22 cellular contexts compared by ENCODE assay signal in genomic region chr2:28424799-28425492, GRCh38. TPM values are rescaled to one million over a fixed set of nuclear protein-coding genes. Genes with fewer than 3 reads are reported as not detected.
DNase-seq lines count a peak whose midpoint lies in the region; ATAC-seq and TF ChIP-seq lines count a peak whose summit lies in the region.
"Had no signal": no experiment of that assay in that cellular context is flagged by ENCODE, and none has a peak within 500 bp of the region (broad histone marks: within the 10 kb centered on the region; RNA-seq: fewer than 3 reads in every experiment).

No MANE protein-coding gene starts in this region.

- H3K4me1 ChIP-seq in DND-41 (ENCODE audit: insufficient read depth, low read length), result peaks cover 32% of the 10 kb centered on the region
- no peaks in the 10 kb centered on the region for H3K4me1 ChIP-seq in colonic mucosa
- H3K4me1 ChIP-seq: gastrocnemius medialis had no signal

- peak; percentile 50 for DNase-seq in activated CD4-positive, alpha-beta T cell treated with anti-CD3 and anti-CD28 coated beads for 36 hours
- no peak for DNase-seq in activated CD4-positive, alpha-beta T cell treated with anti-CD3 and anti-CD28 coated beads, Interleukin-2, amount 50 U/mL, for 1 hour
- peak; percentile 61 for DNase-seq in DND-41
- no peak for DNase-seq in activated T-helper 2 cell treated with anti-CD3 and anti-CD28 coated beads, Interferon-gamma antibody, Interleukin-2, Interleukin-4, amounts not matched to agents 10 μg/mL and 5 μg/mL and 100 μg/mL, durations not matched to agents 14 hours and 24 hours and 36 hours (ENCODE audit: low spot score)
- no peak for DNase-seq in natural killer cell treated with Interleukin-12 subunit alpha and Interleukin-12 subunit beta and Interleukin-15 and Interleukin-18, amount 100 ng/mL, for 72 hours (ENCODE audit: low spot score)
- DNase-seq in colonic mucosa, result no peak
- no peak for DNase-seq in NCI-H146 treated with DMSO at 0.1 percent for 48 hours (lab: John Stamatoyannopoulos, UW; ENCODE audit: unreplicated experiment)
- DNase-seq: adrenal gland; DMS 273 treated with DMSO at 0.1 percent for 48 hours; gastrocnemius medialis; GOT3; kidney glomerular epithelial cell; mesenchymal stem cell; NCI-H1092; NCI-H2081; NCI-H510A treated with DMSO at 0.1 percent for 48 hours; stimulated activated CD4-positive, alpha-beta T cell treated with anti-CD3 and anti-CD28 coated beads, Interleukin-2, amount 100 ng/mL, for 24 hours had no signal

- TF ChIP-seq CTCF in DND-41 (IDR thresholded peaks at IDR 0.05; ENCODE audit: borderline replicate concordance, extremely low read depth, low read length, poor library complexity, severe bottlenecking), result no peak
- no peak for TF ChIP-seq CTCF in colonic mucosa (IDR thresholded peaks at IDR 0.05)

- peak overlapping the region; percentile 3 for H3K4me3 Mint-ChIP-seq in activated CD4-positive, alpha-beta T cell treated with anti-CD3 and anti-CD28 coated beads for 36 hours
- peak overlapping the region; percentile 24 for H3K4me3 Mint-ChIP-seq in activated T-helper 2 cell treated with anti-CD3 and anti-CD28 coated beads, Interferon-gamma antibody, Interleukin-2, Interleukin-4, amounts not matched to agents 10 μg/mL and 5 μg/mL and 100 μg/mL, durations not matched to agents 14 hours and 24 hours and 36 hours (ENCODE audit: low read depth)
- H3K4me3 Mint-ChIP-seq in natural killer cell treated with Interleukin-12 subunit alpha and Interleukin-12 subunit beta and Interleukin-15 and Interleukin-18, amount 100 ng/mL, for 72 hours, result peak overlapping the region; percentile 84
- H3K4me3 Mint-ChIP-seq: nephron had no signal

- intact Hi-C loops in activated CD4-positive, alpha-beta T cell treated with anti-CD3 and anti-CD28 coated beads for 36 hours (cut with DNase I, micrococcal nuclease), result loop anchor here (1.0 to 2.0 kb wide), 3 partner anchors 14 to 24 kb away; no protein-coding TSS in a partner anchor
- intact Hi-C loops in activated T-helper 2 cell treated with anti-CD3 and anti-CD28 coated beads, Interferon-gamma antibody, Interleukin-2, Interleukin-4, amounts not matched to agents 10 μg/mL and 5 μg/mL and 100 μg/mL, durations not matched to agents 14 hours and 24 hours and 36 hours (cut with micrococcal nuclease), result loop anchor here (1.0 to 2.0 kb wide), 4 partner anchors 15 to 40 kb away; no protein-coding TSS in a partner anchor
- intact Hi-C loops in colonic mucosa (cut with DNase I), result no loop called here

- peak overlapping the region; percentile 44 for H3K4me2 ChIP-seq in DND-41 (ENCODE audit: insufficient read depth, low read length)
- H3K4me2 ChIP-seq: KMS-11 had no signal

- peak overlapping the region; percentile 90 for H3K27ac Mint-ChIP-seq in activated CD4-positive, alpha-beta T cell treated with anti-CD3 and anti-CD28 coated beads for 36 hours
- peak overlapping the region; percentile 74 for H3K27ac Mint-ChIP-seq in activated T-helper 2 cell treated with anti-CD3 and anti-CD28 coated beads, Interferon-gamma antibody, Interleukin-2, Interleukin-4, amounts not matched to agents 10 μg/mL and 5 μg/mL and 100 μg/mL, durations not matched to agents 14 hours and 24 hours and 36 hours
- peak overlapping the region; percentile 86 to 97 for H3K27ac Mint-ChIP-seq in natural killer cell treated with Interleukin-12 subunit alpha and Interleukin-12 subunit beta and Interleukin-15 and Interleukin-18, amount 100 ng/mL, for 72 hours

- CTCF ChIA-PET in activated CD4-positive, alpha-beta T cell treated with anti-CD3 and anti-CD28 coated beads for 36 hours (lab: Charles Lee), result interaction anchor here (0.7 to 1.6 kb wide), 5 partner anchors 11 to 742 kb away, joined by 3 to 5 read pairs (median 3); no protein-coding TSS in a partner anchor

- H3K27ac ChIP-seq in DND-41 (ENCODE audit: low read length) (peak overlapping the region; percentile 68), colonic mucosa (no peak overlapping the region)
- H3K27ac ChIP-seq: cardiac muscle cell, gastrocnemius medialis, KMS-11 had no signal

- H3K4me3 ChIP-seq in DND-41 (ENCODE audit: low read depth in 1 of 2, low read length in 2 of 2) (no peak overlapping the region), colonic mucosa (no peak overlapping the region)
- H3K4me3 ChIP-seq: adrenal gland, cardiac muscle cell, gastrocnemius medialis had no signal

- H3K27me3 ChIP-seq in DND-41 (ENCODE audit: insufficient read depth, low read length, poor library complexity), result no peaks in the 10 kb centered on the region
- no peaks in the 10 kb centered on the region for H3K27me3 ChIP-seq in colonic mucosa
- H3K27me3 ChIP-seq: adrenal gland, cardiac muscle cell, gastrocnemius medialis had no signal

- H3K27me3 Mint-ChIP-seq in activated CD4-positive, alpha-beta T cell treated with anti-CD3 and anti-CD28 coated beads for 36 hours, result no peaks in the 10 kb centered on the region
- H3K27me3 Mint-ChIP-seq in activated T-helper 2 cell treated with anti-CD3 and anti-CD28 coated beads, Interferon-gamma antibody, Interleukin-2, Interleukin-4, amounts not matched to agents 10 μg/mL and 5 μg/mL and 100 μg/mL, durations not matched to agents 14 hours and 24 hours and 36 hours (ENCODE audit: low read depth), result no peaks in the 10 kb centered on the region
- H3K27me3 Mint-ChIP-seq in natural killer cell treated with Interleukin-12 subunit alpha and Interleukin-12 subunit beta and Interleukin-15 and Interleukin-18, amount 100 ng/mL, for 72 hours, result no peaks in the 10 kb centered on the region

- POLR2A ChIA-PET in activated CD4-positive, alpha-beta T cell treated with anti-CD3 and anti-CD28 coated beads for 36 hours (lab: Charles Lee), result interaction anchor here (1.5 to 1.7 kb wide), 2 partner anchors 11 to 25 kb away, joined by 4 to 5 read pairs; no protein-coding TSS in a partner anchor

- 0 out of 2 replicates have a peak overlapping the region, but pooled peaks have one; percentile 15 for H3K9ac ChIP-seq in DND-41 (ENCODE audit: low read depth, low read length)
- H3K9ac ChIP-seq in colonic mucosa (ENCODE audit: low read depth in 2 of 2, low read length in 2 of 2), result no peak overlapping the region
- H3K9ac ChIP-seq: KMS-11 had no signal

- H3K79me2 ChIP-seq in DND-41 (ENCODE audit: insufficient read depth, low read length), result no peaks in the 10 kb centered on the region

- ATAC-seq in activated CD4-positive, alpha-beta T cell treated with anti-CD3 and anti-CD28 coated beads for 36 hours, result peak; percentile 54
- ATAC-seq in DND-41 (ENCODE audit: insufficient read depth, low read depth) (peak; percentile 82), HG03521 (IDR thresholded peaks at IDR 0.05; ENCODE audit: unreplicated experiment) (no peak)
- ATAC-seq in natural killer cell treated with Interleukin-12 subunit alpha and Interleukin-12 subunit beta and Interleukin-15 and Interleukin-18, amount 100 ng/mL, for 72 hours, result peak; percentile 64 to 71
- ATAC-seq: esophagus mucosa, gastrocnemius medialis had no signal

- 0 out of 2 replicates have a peak overlapping the region, but pooled peaks have one; percentile 69 for H2AFZ ChIP-seq in DND-41 (ENCODE audit: low read depth, low read length)

- peaks cover 11% of the 10 kb centered on the region for H3K36me3 Mint-ChIP-seq in activated CD4-positive, alpha-beta T cell treated with anti-CD3 and anti-CD28 coated beads for 36 hours (ENCODE audit: low read depth)
- peaks cover 22% of the 10 kb centered on the region for H3K36me3 Mint-ChIP-seq in activated T-helper 2 cell treated with anti-CD3 and anti-CD28 coated beads, Interferon-gamma antibody, Interleukin-2, Interleukin-4, amounts not matched to agents 10 μg/mL and 5 μg/mL and 100 μg/mL, durations not matched to agents 14 hours and 24 hours and 36 hours (ENCODE audit: low read depth)
- H3K36me3 Mint-ChIP-seq in natural killer cell treated with Interleukin-12 subunit alpha and Interleukin-12 subunit beta and Interleukin-15 and Interleukin-18, amount 100 ng/mL, for 72 hours, result no peaks in the 10 kb centered on the region

- H3K9me3 ChIP-seq in DND-41 (ENCODE audit: insufficient read depth, low read length, severe bottlenecking), result no peaks in the 10 kb centered on the region
- H3K9me3 ChIP-seq in colonic mucosa, result no peaks in the 10 kb centered on the region
- H3K9me3 ChIP-seq: adrenal gland, gastrocnemius medialis had no signal

- no peaks in the 10 kb centered on the region for H3K9me3 Mint-ChIP-seq in activated CD4-positive, alpha-beta T cell treated with anti-CD3 and anti-CD28 coated beads for 36 hours (ENCODE audit: low read depth)
- H3K9me3 Mint-ChIP-seq in activated T-helper 2 cell treated with anti-CD3 and anti-CD28 coated beads, Interferon-gamma antibody, Interleukin-2, Interleukin-4, amounts not matched to agents 10 μg/mL and 5 μg/mL and 100 μg/mL, durations not matched to agents 14 hours and 24 hours and 36 hours, result no peaks in the 10 kb centered on the region
- no peaks in the 10 kb centered on the region for H3K9me3 Mint-ChIP-seq in natural killer cell treated with Interleukin-12 subunit alpha and Interleukin-12 subunit beta and Interleukin-15 and Interleukin-18, amount 100 ng/mL, for 72 hours
- H3K9me3 Mint-ChIP-seq: nephron had no signal

- H4K20me1 ChIP-seq in DND-41 (ENCODE audit: insufficient read depth, low read length), result no peaks in the 10 kb centered on the region

- peaks cover 44% of the 10 kb centered on the region for H3K4me1 Mint-ChIP-seq in activated CD4-positive, alpha-beta T cell treated with anti-CD3 and anti-CD28 coated beads for 36 hours
- peaks cover 58% of the 10 kb centered on the region for H3K4me1 Mint-ChIP-seq in activated T-helper 2 cell treated with anti-CD3 and anti-CD28 coated beads, Interferon-gamma antibody, Interleukin-2, Interleukin-4, amounts not matched to agents 10 μg/mL and 5 μg/mL and 100 μg/mL, durations not matched to agents 14 hours and 24 hours and 36 hours (ENCODE audit: low read depth)
- peaks cover 57 to 62% of the 10 kb centered on the region in 2 donors for H3K4me1 Mint-ChIP-seq in natural killer cell treated with Interleukin-12 subunit alpha and Interleukin-12 subunit beta and Interleukin-15 and Interleukin-18, amount 100 ng/mL, for 72 hours (ENCODE audit: low read depth in 2 of 2)

- H3K36me3 ChIP-seq in DND-41 (ENCODE audit: insufficient read depth, low read length), result no peaks in the 10 kb centered on the region
- no peaks in the 10 kb centered on the region for H3K36me3 ChIP-seq in colonic mucosa
- H3K36me3 ChIP-seq: adrenal gland, cardiac muscle cell had no signal

RNA-seq across cellular contexts. Expression of gene FOSL2, which starts 32.3 kb away (rescaled TPM):
- total RNA-seq in activated CD4-positive, alpha-beta T cell treated with anti-CD3 and anti-CD28 coated beads for 36 hours, result 100 to 1,000 TPM; 135 to 225 TPM
- 146 and 156 TPM in 2 replicates for total RNA-seq in activated T-helper 2 cell treated with anti-CD3 and anti-CD28 coated beads, Interferon-gamma antibody, Interleukin-2, Interleukin-4, amounts not matched to agents 10 μg/mL and 5 μg/mL and 100 μg/mL, durations not matched to agents 14 hours and 24 hours and 36 hours
- total RNA-seq in natural killer cell treated with Interleukin-12 subunit alpha and Interleukin-12 subunit beta and Interleukin-15 and Interleukin-18, amount 100 ng/mL, for 72 hours, result 10 to 100 TPM; 44.5 to 52.5 TPM
- total RNA-seq in colonic mucosa, result 100 to 1,000 TPM in 1 of 2 donors, 10 to 100 TPM in 1; 74.2 to 142 TPM

Comparison
In these comparisons a context has a peak if more than half of its experiments do, and no peak if none do; other contexts are left out.
1. DNase-seq: peak in activated CD4-positive, alpha-beta T cell treated with anti-CD3 and anti-CD28 coated beads for 36 hours (single experiment) and DND-41 (single experiment); none in activated CD4-positive, alpha-beta T cell treated with anti-CD3 and anti-CD28 coated beads, Interleukin-2, amount 50 U/mL, for 1 hour (single experiment), activated T-helper 2 cell treated with anti-CD3 and anti-CD28 coated beads, Interferon-gamma antibody, Interleukin-2, Interleukin-4, amounts not matched to agents 10 μg/mL and 5 μg/mL and 100 μg/mL, durations not matched to agents 14 hours and 24 hours and 36 hours (single experiment), natural killer cell treated with Interleukin-12 subunit alpha and Interleukin-12 subunit beta and Interleukin-15 and Interleukin-18, amount 100 ng/mL, for 72 hours (single experiment), colonic mucosa (single experiment) and NCI-H146 treated with DMSO at 0.1 percent for 48 hours (single experiment).
2. H3K4me3 Mint-ChIP-seq: peak in every context shown above with its lines; median percentile 84 in natural killer cell treated with Interleukin-12 subunit alpha and Interleukin-12 subunit beta and Interleukin-15 and Interleukin-18, amount 100 ng/mL, for 72 hours; 24 in activated T-helper 2 cell treated with anti-CD3 and anti-CD28 coated beads, Interferon-gamma antibody, Interleukin-2, Interleukin-4, amounts not matched to agents 10 μg/mL and 5 μg/mL and 100 μg/mL, durations not matched to agents 14 hours and 24 hours and 36 hours; 3 in activated CD4-positive, alpha-beta T cell treated with anti-CD3 and anti-CD28 coated beads for 36 hours.
3. Peak in every context shown above with its lines, with median percentiles within 50 percentile points of each other: H3K27ac Mint-ChIP-seq.